ENCODE assay signal across 9 cellular contexts in the genomic region with DNA sequence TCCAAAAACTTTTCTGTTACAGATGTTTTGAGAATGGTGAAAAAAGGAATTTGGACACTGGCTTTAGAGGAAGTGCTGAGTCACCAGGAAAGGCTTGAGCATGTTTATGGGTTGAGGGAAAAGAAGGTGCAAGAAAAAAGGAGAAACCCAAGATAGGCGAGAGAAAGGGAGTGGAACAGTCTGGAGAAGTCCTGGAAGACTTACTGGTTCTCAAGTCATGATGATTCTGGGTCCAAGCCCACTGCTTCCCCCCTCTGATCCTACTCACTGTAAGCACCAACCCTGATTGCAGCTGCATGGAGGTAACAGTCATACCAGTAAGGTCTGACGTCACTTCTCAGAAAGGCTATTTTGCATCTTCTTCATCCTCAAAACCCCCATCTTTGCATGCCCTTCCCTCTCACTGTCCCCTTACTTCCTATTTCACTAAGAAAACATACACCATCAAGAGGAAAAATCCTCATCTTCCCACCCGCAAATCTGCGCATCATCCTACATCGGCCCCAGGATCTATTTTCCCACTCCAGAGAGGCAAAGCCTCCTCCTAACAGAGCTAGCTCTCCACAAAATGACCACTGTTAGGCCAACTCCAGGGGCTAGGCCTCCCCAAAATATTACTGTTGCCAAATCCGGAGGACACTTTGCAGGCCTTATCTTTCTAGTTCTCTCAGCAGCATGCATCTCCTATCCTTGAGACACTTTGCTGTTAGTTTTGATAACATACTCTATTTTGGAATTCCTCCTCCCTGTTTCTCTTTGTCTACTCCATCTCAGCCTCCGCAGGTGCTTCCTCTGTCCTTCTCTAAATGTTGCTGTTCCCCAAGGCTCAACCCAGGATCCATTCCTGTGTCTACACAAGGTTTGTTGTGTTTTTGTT. TPM values are rescaled to one million over a fixed set of nuclear protein-coding genes. Genes with fewer than 3 reads are reported as not detected.
DNase-seq lines count a peak whose midpoint lies in the region; ATAC-seq and TF ChIP-seq lines count a peak whose summit lies in the region.
"Had no signal": no experiment of that assay in that cellular context is flagged by ENCODE, and none has a peak within 500 bp of the region (broad histone marks: within the 10 kb centered on the region; RNA-seq: fewer than 3 reads in every experiment).

No MANE protein-coding gene starts in this region.

- H3K27ac ChIP-seq in PC-3 (ENCODE audit: low read length) (0 out of 2 replicates have a peak overlapping the region, but pooled peaks have one; percentile 15), osteoblast (ENCODE audit: low read depth, low read length) (peak overlapping the region; percentile 86)
- H3K27ac ChIP-seq: C4-2B had no signal

- POLR2A ChIA-PET in PC-3 (lab: Charles Lee; ENCODE audit: unreplicated experiment): no interaction called here

- H3K36me3 ChIP-seq in PC-3 (ENCODE audit: low read depth, low read length) (no peaks in the 10 kb centered on the region), osteoblast (ENCODE audit: insufficient read depth, low read length) (peaks cover 4% of the 10 kb centered on the region)

- H2AFZ ChIP-seq in PC-3 (ENCODE audit: low read length) (no peak overlapping the region), osteoblast (ENCODE audit: low read length) (no peak overlapping the region)

- no TSS peak for BruUV-seq in PC-3 (replicated peaks; lab: Mats Ljungman, UMichigan)

- TF ChIP-seq CTCF in HFF-Myc (IDR thresholded peaks at IDR 0.05; ENCODE audit: low read depth, low read length, missing control alignments): no peak
- no peak for TF ChIP-seq CTCF in PC-3 (conservative IDR thresholded peaks at IDR 0.05; ENCODE audit: low read depth, low read length)
- TF ChIP-seq CTCF in osteoblast (IDR thresholded peaks at IDR 0.05; ENCODE audit: extremely low read depth, low read depth, low read length): no peak

- no peaks in the 10 kb centered on the region for H3K27me3 ChIP-seq in PC-3 (ENCODE audit: low read length)
- no peaks in the 10 kb centered on the region for H3K27me3 ChIP-seq in osteoblast (ENCODE audit: insufficient read depth, low read length)

- DNase-seq in activated CD4-positive, alpha-beta T cell treated with anti-CD3 and anti-CD28 coated beads for 48 hours: peak; percentile 48
- DNase-seq in activated CD4-positive, alpha-beta T cell treated with anti-CD3 and anti-CD28 coated beads for 4 hours: no peak
- peak; percentile 46 for DNase-seq in HFF-Myc (ENCODE audit: extremely low read depth, low read depth)
- DNase-seq in PC-3: peak; percentile 17
- DNase-seq in osteoblast (ENCODE audit: insufficient read length, low spot score, missing footprints): peak; percentile 79
- no peak for DNase-seq in activated CD8-positive, alpha-beta memory T cell treated with anti-CD3 and anti-CD28 coated beads, Interleukin-2, amount 50 U/mL, for 4 hours
- DNase-seq in cortex of kidney (lab: John Stamatoyannopoulos, UW): no peak
- no peak for DNase-seq in NCI-H2171 treated with DMSO at 0.1 percent for 48 hours (lab: John Stamatoyannopoulos, UW)

- H3F3A ChIP-seq in PC-3 (ENCODE audit: low read length, unreplicated experiment): peaks cover 3% of the 10 kb centered on the region

- H3K9ac ChIP-seq in PC-3 (ENCODE audit: low read length): no peak overlapping the region

- peaks cover 10% of the 10 kb centered on the region for H4K20me1 ChIP-seq in PC-3 (ENCODE audit: low read length)
- no peaks in the 10 kb centered on the region for H4K20me1 ChIP-seq in osteoblast (ENCODE audit: insufficient read depth, low read length)

- H3K79me2 ChIP-seq in PC-3 (ENCODE audit: low read length) (peaks cover 13% of the 10 kb centered on the region), osteoblast (ENCODE audit: insufficient read depth, low read length) (peaks cover 14% of the 10 kb centered on the region)

- H3K4me2 ChIP-seq in PC-3 (ENCODE audit: low read length) (0 out of 2 replicates have a peak overlapping the region, but pooled peaks have one; percentile 29), osteoblast (ENCODE audit: insufficient read depth, low read length) (peak overlapping the region; percentile 37)

- peaks cover 40% of the 10 kb centered on the region for H3K4me1 ChIP-seq in PC-3 (ENCODE audit: insufficient read depth, low read length)
- H3K4me1 ChIP-seq in osteoblast (ENCODE audit: insufficient read depth, low read length): peaks cover 48% of the 10 kb centered on the region

- H3K4me3 ChIP-seq in HFF-Myc (replicated peaks; ENCODE audit: low read depth, low read length) (no peak overlapping the region), PC-3 (ENCODE audit: low read length) (no peak overlapping the region), osteoblast (ENCODE audit: insufficient read depth, low read length) (no peak overlapping the region)

- intact Hi-C loops in PC-3 (cut with micrococcal nuclease): no loop called here

- H3K9me3 ChIP-seq in PC-3 (ENCODE audit: low read length) (no peaks in the 10 kb centered on the region), osteoblast (ENCODE audit: low read depth, low read length) (no peaks in the 10 kb centered on the region)

- CTCF ChIA-PET in PC-3 (lab: Charles Lee): no interaction called here

- no peak for ATAC-seq in PC-3

- no peaks in the 10 kb centered on the region for H3K9me2 ChIP-seq in PC-3 (replicated peaks; ENCODE audit: low read length)

RNA-seq across cellular contexts. Expression of a gene that starts 3.2 kb away (rescaled TPM):
- total RNA-seq in PC-3 (2014; rRNA removed) (69.4 and 101 TPM in 2 replicates), osteoblast (248 and 311 TPM in 2 replicates)

Comparison
In these comparisons a context has a peak if more than half of its experiments do, and no peak if none do; other contexts are left out.
1. DNase-seq: peak in activated CD4-positive, alpha-beta T cell treated with anti-CD3 and anti-CD28 coated beads for 48 hours (single experiment), HFF-Myc (single experiment), PC-3 (single experiment) and osteoblast (single experiment); none in activated CD4-positive, alpha-beta T cell treated with anti-CD3 and anti-CD28 coated beads for 4 hours (0 of 2), activated CD8-positive, alpha-beta memory T cell treated with anti-CD3 and anti-CD28 coated beads, Interleukin-2, amount 50 U/mL, for 4 hours (single experiment), cortex of kidney (single experiment) and NCI-H2171 treated with DMSO at 0.1 percent for 48 hours (single experiment).